In the genomic region with DNA sequence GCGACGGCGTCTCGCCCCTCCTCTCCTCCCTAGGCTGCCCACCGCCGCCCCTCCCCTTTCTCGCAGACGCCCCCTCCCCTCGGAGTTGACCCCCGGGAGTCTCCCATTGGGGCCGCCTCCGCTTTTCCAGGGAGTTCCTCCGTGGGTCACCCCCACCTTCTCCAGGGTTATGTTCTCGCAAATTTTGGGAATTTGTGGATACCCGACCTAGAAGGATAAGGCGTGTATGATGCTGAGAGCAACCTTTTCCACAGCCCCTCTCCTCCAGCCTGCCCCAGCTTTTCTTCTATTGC, we compare ENCODE assay signal across 8 cellular contexts.
A peak's percentile ranks its signal among the peaks of the same experiment; 100 is the strongest.
DNase-seq lines count a peak whose midpoint lies in the region; ATAC-seq lines count a peak whose summit lies in the region.

No MANE protein-coding gene starts in this region.

- peaks cover 25% of the 10 kb centered on the region for H3K4me1 Mint-ChIP-seq in stimulated activated memory B cell treated with anti-CD40 and anti-IgM and Interleukin-4, amounts not matched to agents 10 μg/mL and 1 μg/mL and 100 μg/mL, for 72 hours

- H3K27ac ChIP-seq in HUES6 (ENCODE audit: low read depth, low read length): peak overlapping the region; percentile 82

- H3K27ac Mint-ChIP-seq in stimulated activated memory B cell treated with anti-CD40 and anti-IgM and Interleukin-4, amounts not matched to agents 10 μg/mL and 1 μg/mL and 100 μg/mL, for 72 hours: peak overlapping the region; percentile 91

- peak overlapping the region; percentile 90 for H3K4me3 Mint-ChIP-seq in stimulated activated memory B cell treated with anti-CD40 and anti-IgM and Interleukin-4, amounts not matched to agents 10 μg/mL and 1 μg/mL and 100 μg/mL, for 72 hours

- H3K27me3 ChIP-seq in HUES6 (ENCODE audit: control insufficient read depth, insufficient read depth, low read length) (no peaks in the 10 kb centered on the region), adipocyte (replicated peaks; ENCODE audit: control insufficient read depth, insufficient read depth, low read length) (no peaks in the 10 kb centered on the region), iPS-15b (ENCODE audit: control insufficient read depth, insufficient read depth, low read length) (no peaks in the 10 kb centered on the region)

- H3K9me3 ChIP-seq in HUES6 (ENCODE audit: control insufficient read depth, insufficient read depth, low read depth, low read length) (no peaks in the 10 kb centered on the region), adipocyte (ENCODE audit: control insufficient read depth, low read length) (no peaks in the 10 kb centered on the region), iPS-15b (ENCODE audit: control insufficient read depth, insufficient read depth, low read length) (no peaks in the 10 kb centered on the region)

- peaks cover 7% of the 10 kb centered on the region for H3K36me3 Mint-ChIP-seq in stimulated activated memory B cell treated with anti-CD40 and anti-IgM and Interleukin-4, amounts not matched to agents 10 μg/mL and 1 μg/mL and 100 μg/mL, for 72 hours

- no peak for ATAC-seq in stimulated activated memory B cell treated with anti-CD40 and anti-IgM and Interleukin-4, amounts not matched to agents 10 μg/mL and 1 μg/mL and 100 μg/mL, for 72 hours
- no peak for ATAC-seq in HG02973 (IDR thresholded peaks at IDR 0.05; ENCODE audit: unreplicated experiment)

- H3K4me1 ChIP-seq in HUES6 (ENCODE audit: control insufficient read depth, insufficient read depth, low read length): peaks cover 17% of the 10 kb centered on the region
- H3K4me1 ChIP-seq in adipocyte (ENCODE audit: control insufficient read depth, insufficient read depth, low read length): peaks cover 10% of the 10 kb centered on the region
- peaks cover 4% of the 10 kb centered on the region for H3K4me1 ChIP-seq in iPS-15b (ENCODE audit: control insufficient read depth, insufficient read depth, low read length)

- peaks cover 36% of the 10 kb centered on the region for H3K27me3 Mint-ChIP-seq in stimulated activated memory B cell treated with anti-CD40 and anti-IgM and Interleukin-4, amounts not matched to agents 10 μg/mL and 1 μg/mL and 100 μg/mL, for 72 hours

- H3K4me3 ChIP-seq in HUES6 (ENCODE audit: low read depth, low read length): peak overlapping the region; percentile 89
- peak overlapping the region; percentile 98 for H3K4me3 ChIP-seq in adipocyte (ENCODE audit: low read length)
- peak overlapping the region; percentile 83 for H3K4me3 ChIP-seq in iPS-15b (ENCODE audit: low read depth, low read length)

- H3K9ac ChIP-seq in HUES6 (ENCODE audit: low read length) (peak overlapping the region; percentile 73), adipocyte (ENCODE audit: low read length) (peak overlapping the region; percentile 99), iPS-15b (ENCODE audit: low read depth, low read length) (peak overlapping the region; percentile 57)

- H3K9me3 Mint-ChIP-seq in stimulated activated memory B cell treated with anti-CD40 and anti-IgM and Interleukin-4, amounts not matched to agents 10 μg/mL and 1 μg/mL and 100 μg/mL, for 72 hours: peaks cover 16% of the 10 kb centered on the region

- H3K36me3 ChIP-seq in HUES6 (ENCODE audit: control insufficient read depth, insufficient read depth, low read length): no peaks in the 10 kb centered on the region
- no peaks in the 10 kb centered on the region for H3K36me3 ChIP-seq in adipocyte (ENCODE audit: control insufficient read depth, insufficient read depth, low read length, severe bottlenecking)
- no peaks in the 10 kb centered on the region for H3K36me3 ChIP-seq in iPS-15b (ENCODE audit: control insufficient read depth, insufficient read depth, low read length)

- DNase-seq in adipocyte (ENCODE audit: low read depth) (no peak), NCI-H345 (lab: John Stamatoyannopoulos, UW) (no peak), NCI-H1694 treated with DMSO at 0.1 percent for 48 hours (lab: John Stamatoyannopoulos, UW) (no peak), NCI-H2081 treated with DMSO at 0.1 percent for 48 hours (lab: John Stamatoyannopoulos, UW) (no peak)
